8 cellular contexts compared by ENCODE assay signal in the genomic region with DNA sequence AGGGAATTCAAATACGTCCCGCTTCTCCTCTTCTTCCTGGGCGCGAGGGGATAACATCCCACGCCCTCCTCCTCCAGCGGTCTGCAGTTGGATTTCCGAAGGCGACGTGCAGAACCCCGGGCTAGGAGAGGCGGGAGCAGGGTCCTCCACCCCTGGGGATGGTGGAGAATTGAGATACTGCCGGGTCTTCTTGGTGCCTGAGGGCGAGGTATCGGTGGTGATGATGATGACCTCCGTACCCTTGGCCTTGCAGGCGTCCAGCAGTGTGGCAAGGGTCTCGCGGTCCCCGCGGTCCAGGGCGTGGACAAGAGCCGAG.
DNase-seq lines count a peak whose midpoint lies in the region; ATAC-seq and TF ChIP-seq lines count a peak whose summit lies in the region.

No MANE protein-coding gene starts in this region.

- TF ChIP-seq CTCF in GM12875 (IDR thresholded peaks at IDR 0.05; ENCODE audit: borderline replicate concordance, insufficient read depth, low read depth, low read length) (no peak), WERI-Rb-1 (IDR thresholded peaks at IDR 0.05; ENCODE audit: low read depth, low read length) (no peak), foreskin fibroblast (IDR thresholded peaks at IDR 0.05; ENCODE audit: low read depth, low read length) (no peak), retinal pigment epithelial cell (conservative IDR thresholded peaks at IDR 0.05; ENCODE audit: low read depth, low read length) (no peak)

- H3K27me3 ChIP-seq in WERI-Rb-1 (ENCODE audit: insufficient read depth, low read depth, severe bottlenecking): no peaks in the 10 kb centered on the region

- no peaks in the 10 kb centered on the region for H3K36me3 ChIP-seq in WERI-Rb-1

- no peaks in the 10 kb centered on the region for H3K9me3 ChIP-seq in WERI-Rb-1 (ENCODE audit: severe bottlenecking)

- peak overlapping the region; percentile 26 for H3K27ac ChIP-seq in WERI-Rb-1

- H3K4me3 ChIP-seq in GM12875 (ENCODE audit: low read depth, low read length) (peak overlapping the region; percentile 61), WERI-Rb-1 (ENCODE audit: low read depth, low read length) (peak overlapping the region; percentile 75), foreskin fibroblast (ENCODE audit: low read depth in 1 of 2, low read length in 2 of 2) (peak overlapping the region; percentile 63 to 73), retinal pigment epithelial cell (ENCODE audit: low read length) (peak overlapping the region; percentile 75)

- DNase-seq in WERI-Rb-1 (peak; percentile 35), foreskin fibroblast (no peak), retinal pigment epithelial cell (ENCODE audit: low read depth) (no peak)
- no peak for DNase-seq in stimulated activated CD4-positive, alpha-beta T cell treated with anti-CD3 and anti-CD28 coated beads, Interleukin-4, amount 100 ng/mL, for 24 hours
- no peak for DNase-seq in stimulated activated CD4-positive, alpha-beta T cell treated with anti-CD3 and anti-CD28 coated beads, Interleukin-4, amount 100 ng/mL, for 4 hours

- no peak for ATAC-seq in HG02870 (IDR thresholded peaks at IDR 0.05; ENCODE audit: unreplicated experiment)
- ATAC-seq in GM19467 (IDR thresholded peaks at IDR 0.05; ENCODE audit: unreplicated experiment): no peak
